1 cellular context compared by ENCODE assay signal in genomic region chr12:110590059-110590458, GRCh38.
TF ChIP-seq lines count a peak whose summit lies in the region.

No MANE protein-coding gene starts in this region.

TF ChIP-seq in H1, 55 proteins besides CTCF, POLR2A, EP300 and RAD21:
- TF ChIP-seq, protein P1, sequence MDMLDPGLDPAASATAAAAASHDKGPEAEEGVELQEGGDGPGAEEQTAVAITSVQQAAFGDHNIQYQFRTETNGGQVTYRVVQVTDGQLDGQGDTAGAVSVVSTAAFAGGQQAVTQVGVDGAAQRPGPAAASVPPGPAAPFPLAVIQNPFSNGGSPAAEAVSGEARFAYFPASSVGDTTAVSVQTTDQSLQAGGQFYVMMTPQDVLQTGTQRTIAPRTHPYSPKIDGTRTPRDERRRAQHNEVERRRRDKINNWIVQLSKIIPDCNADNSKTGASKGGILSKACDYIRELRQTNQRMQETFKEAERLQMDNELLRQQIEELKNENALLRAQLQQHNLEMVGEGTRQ (IDR thresholded peaks at IDR 0.05; ENCODE audit: low read length), result 0 out of 2 replicates have a peak, but pooled peaks have one; percentile 14
- TF ChIP-seq KDM4A (IDR thresholded peaks at IDR 0.05; ENCODE audit: low read depth, low read length, severe bottlenecking), result no peak
